Comparison of ENCODE assay signal across 30 cellular contexts in genomic region chr2:82694431-82694830, GRCh38.
"Had no signal": no experiment of that assay in that cellular context is flagged by ENCODE, and none has a peak within 500 bp of the region (broad histone marks: within the 10 kb centered on the region; RNA-seq: fewer than 3 reads in every experiment).

No MANE protein-coding gene starts in this region.

- H3K9me3 ChIP-seq: neutrophil, ovary, testis, thyroid gland, transverse colon, upper lobe of left lung, vagina had no signal

- ATAC-seq: left colon; left lung; lower lobe of right lung; natural killer cell; right cardiac atrium; sciatic nerve; stimulated activated naive B cell treated with anti-CD40 and anti-IgM and Interleukin-4, amounts not matched to agents 10 μg/mL and 1 μg/mL and 100 μg/mL, for 72 hours; stimulated activated naive CD8-positive, alpha-beta T cell treated with anti-CD3 and anti-CD28 coated beads, Interleukin-15, Interleukin-2, amounts not matched to agents 100 U/mL and 50 U/mL, for 24 hours had no signal

- H3K27me3 ChIP-seq: left lung, neural progenitor cell, neutrophil, ovary, stomach, testis, thyroid gland, transverse colon, upper lobe of left lung, vagina had no signal

- H2AFZ ChIP-seq: neural progenitor cell had no signal

- H3K4me1 ChIP-seq: left lung, lower lobe of right lung, neural progenitor cell, stomach, testis, thyroid gland, transverse colon, upper lobe of left lung, vagina had no signal

- H3K9ac ChIP-seq: neural progenitor cell had no signal

- H3K4me3 ChIP-seq: left lung, lower lobe of right lung, neural progenitor cell, ovary, skin epidermis, stomach, testis, thyroid gland, transverse colon, upper lobe of left lung, vagina had no signal

- H3K27ac ChIP-seq: left lung, lower lobe of right lung, neural progenitor cell, neutrophil, ovary, skin epidermis, stomach, testis, thyroid gland, transverse colon, upper lobe of left lung, vagina had no signal

- H3K4me2 ChIP-seq: neural progenitor cell had no signal

- H3K36me3 ChIP-seq: left lung, lower lobe of right lung, neural progenitor cell, neutrophil, ovary, stomach, thyroid gland, transverse colon, upper lobe of left lung, vagina had no signal

- DNase-seq: hippocampal formation; kidney; left colon; left lung; lower lobe of right lung; mammary epithelial cell; mesenchymal stem cell; naive B cell; natural killer cell; nephron progenitor cell; occipital lobe; ovary; retina; right cardiac atrium; stimulated activated CD4-positive, alpha-beta T cell treated with anti-CD3 and anti-CD28 coated beads, Interleukin-12 subunit alpha, Interleukin-12 subunit beta, amount 100 ng/mL, for 4 hours; stimulated activated CD4-positive, alpha-beta T cell treated with anti-CD3 and anti-CD28 coated beads, Interleukin-15, amount 100 ng/mL, for 24 hours; stimulated activated CD4-positive, alpha-beta T cell treated with anti-CD3 and anti-CD28 coated beads, Interleukin-2, amount 100 ng/mL, for 24 hours; stimulated activated CD4-positive, alpha-beta T cell treated with anti-CD3 and anti-CD28 coated beads, Interleukin-4, amount 100 ng/mL, for 1 hour; stimulated activated naive B cell treated with anti-CD40 and anti-IgM and Interleukin-4, amounts not matched to agents 10 μg/mL and 1 μg/mL and 100 μg/mL, for 72 hours; stimulated activated naive CD8-positive, alpha-beta T cell treated with anti-CD3 and anti-CD28 coated beads, Interleukin-15, Interleukin-2, amounts not matched to agents 100 U/mL and 50 U/mL, for 24 hours; stomach; testis; thyroid gland; transverse colon; upper lobe of left lung had no signal
